1 cellular context compared by ENCODE assay signal in the genomic region with DNA sequence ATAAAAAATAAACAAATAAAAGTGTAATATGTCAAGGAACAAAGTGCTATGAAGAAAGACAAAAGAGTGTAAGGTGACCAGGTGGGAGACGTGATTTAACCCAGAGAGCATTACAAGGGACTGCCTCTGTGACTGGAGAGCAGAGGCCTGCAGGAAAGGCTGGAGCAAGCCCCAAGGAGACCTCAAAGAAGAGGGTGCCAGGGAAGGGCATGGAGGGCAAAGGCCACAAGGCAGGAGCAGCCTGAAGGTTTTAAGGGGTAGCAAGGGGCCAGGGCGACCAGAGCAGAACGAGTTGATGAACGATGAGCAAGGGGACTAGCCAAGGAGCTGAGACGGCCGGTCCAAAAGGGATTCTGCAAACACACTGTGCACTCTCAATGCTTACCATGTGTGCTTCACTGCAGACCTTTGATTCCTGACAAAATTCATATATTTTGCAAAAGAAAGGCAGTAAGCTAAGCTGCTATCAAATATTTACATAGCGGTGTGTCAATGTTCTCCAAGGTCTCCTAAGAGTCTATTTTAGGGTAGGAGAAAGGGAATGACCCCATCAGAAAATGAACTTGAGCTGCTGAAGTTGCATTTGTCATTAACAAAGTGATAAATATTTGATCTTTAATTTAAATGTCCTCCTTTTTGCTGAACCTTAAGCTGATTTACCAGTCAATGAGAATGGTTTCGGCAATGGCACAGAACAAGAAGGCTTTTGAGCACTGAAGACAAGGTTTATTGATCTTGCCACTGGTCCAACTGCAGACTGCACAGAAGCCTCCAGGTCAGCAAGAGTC.
TF ChIP-seq lines count a peak whose summit lies in the region.

No MANE protein-coding gene starts in this region.

TF ChIP-seq in HepG2, 621 proteins besides CTCF, POLR2A, EP300 and RAD21 (continued from another document and continues in another):
- TF ChIP-seq ZSCAN5A (CRISPR knock-in tag; IDR thresholded peaks at IDR 0.05; ENCODE audit: borderline replicate concordance) = peak; percentile 68; the same call in 1 of the 2 replicates
- TF ChIP-seq RBM39 (IDR thresholded peaks at IDR 0.05; ENCODE audit: low read depth, low read length, poor library complexity, severe bottlenecking) = no peak
- TF ChIP-seq MED13 (CRISPR knock-in tag; IDR thresholded peaks at IDR 0.05) = no peak
- peak; percentile 51; the same call in 1 of the 2 replicates for TF ChIP-seq FOXJ3 (CRISPR knock-in tag; IDR thresholded peaks at IDR 0.05; ENCODE audit: borderline replicate concordance)
- no peak for TF ChIP-seq ZBTB49 (CRISPR knock-in tag; IDR thresholded peaks at IDR 0.05; ENCODE audit: borderline replicate concordance)
- no peak for TF ChIP-seq GMEB1 (CRISPR knock-in tag; IDR thresholded peaks at IDR 0.05; ENCODE audit: borderline replicate concordance)
- no peak for TF ChIP-seq ZNF597 (CRISPR knock-in tag; IDR thresholded peaks at IDR 0.05)
- no peak for TF ChIP-seq HOXD1 (CRISPR knock-in tag; IDR thresholded peaks at IDR 0.05)
- TF ChIP-seq MLLT10 (CRISPR knock-in tag; IDR thresholded peaks at IDR 0.05) = no peak
- TF ChIP-seq ZNF234 (CRISPR knock-in tag; conservative IDR thresholded peaks at IDR 0.05) = no peak
- TF ChIP-seq E2F2 (CRISPR knock-in tag; IDR thresholded peaks at IDR 0.05; ENCODE audit: borderline replicate concordance) = no peak
- TF ChIP-seq ELF3 (CRISPR knock-in tag; IDR thresholded peaks at IDR 0.05) = no peak
- 0 out of 2 replicates have a peak, but pooled peaks have one; percentile 1 for TF ChIP-seq HOXA5 (CRISPR knock-in tag; IDR thresholded peaks at IDR 0.05)
- no peak; the same call in 1 of the 2 replicates for TF ChIP-seq ETV5 (CRISPR knock-in tag; IDR thresholded peaks at IDR 0.05; ENCODE audit: borderline replicate concordance)
- TF ChIP-seq REXO4 (CRISPR knock-in tag; IDR thresholded peaks at IDR 0.05; ENCODE audit: borderline replicate concordance) = no peak
- TF ChIP-seq ZBTB20 (CRISPR knock-in tag; IDR thresholded peaks at IDR 0.05; ENCODE audit: borderline replicate concordance, low read depth) = peak; percentile 12; the same call in 1 of the 2 replicates
- TF ChIP-seq, protein P1, sequence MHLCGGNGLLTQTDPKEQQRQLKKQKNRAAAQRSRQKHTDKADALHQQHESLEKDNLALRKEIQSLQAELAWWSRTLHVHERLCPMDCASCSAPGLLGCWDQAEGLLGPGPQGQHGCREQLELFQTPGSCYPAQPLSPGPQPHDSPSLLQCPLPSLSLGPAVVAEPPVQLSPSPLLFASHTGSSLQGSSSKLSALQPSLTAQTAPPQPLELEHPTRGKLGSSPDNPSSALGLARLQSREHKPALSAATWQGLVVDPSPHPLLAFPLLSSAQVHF (CRISPR knock-in tag; IDR thresholded peaks at IDR 0.05) = no peak
- no peak for TF ChIP-seq BRD4 (CRISPR knock-in tag; IDR thresholded peaks at IDR 0.05)
- TF ChIP-seq ZFX (CRISPR knock-in tag; IDR thresholded peaks at IDR 0.05; ENCODE audit: low read depth) = no peak
- TF ChIP-seq TBP (CRISPR knock-in tag; IDR thresholded peaks at IDR 0.05) = no peak
- no peak for TF ChIP-seq THYN1 (CRISPR knock-in tag; IDR thresholded peaks at IDR 0.05; ENCODE audit: borderline replicate concordance, low read depth)
- TF ChIP-seq ZNF326 (CRISPR knock-in tag; IDR thresholded peaks at IDR 0.05; ENCODE audit: borderline replicate concordance) = no peak
- TF ChIP-seq KLF11 (CRISPR knock-in tag; IDR thresholded peaks at IDR 0.05) = no peak
- TF ChIP-seq TFE3 (CRISPR knock-in tag; IDR thresholded peaks at IDR 0.05) = no peak
- TF ChIP-seq ZSCAN12 (CRISPR knock-in tag; IDR thresholded peaks at IDR 0.05) = no peak
- no peak for TF ChIP-seq NCOA1 (CRISPR knock-in tag; IDR thresholded peaks at IDR 0.05)
- TF ChIP-seq, protein P2, sequence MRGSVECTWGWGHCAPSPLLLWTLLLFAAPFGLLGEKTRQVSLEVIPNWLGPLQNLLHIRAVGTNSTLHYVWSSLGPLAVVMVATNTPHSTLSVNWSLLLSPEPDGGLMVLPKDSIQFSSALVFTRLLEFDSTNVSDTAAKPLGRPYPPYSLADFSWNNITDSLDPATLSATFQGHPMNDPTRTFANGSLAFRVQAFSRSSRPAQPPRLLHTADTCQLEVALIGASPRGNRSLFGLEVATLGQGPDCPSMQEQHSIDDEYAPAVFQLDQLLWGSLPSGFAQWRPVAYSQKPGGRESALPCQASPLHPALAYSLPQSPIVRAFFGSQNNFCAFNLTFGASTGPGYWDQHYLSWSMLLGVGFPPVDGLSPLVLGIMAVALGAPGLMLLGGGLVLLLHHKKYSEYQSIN (CRISPR knock-in tag; IDR thresholded peaks at IDR 0.05; ENCODE audit: borderline replicate concordance) = no peak
- peak; percentile 41; the same call in 1 of the 2 replicates for TF ChIP-seq TCF7 (IDR thresholded peaks at IDR 0.05; ENCODE audit: low read depth)
- 0 out of 2 replicates have a peak, but pooled peaks have one; percentile 35 for TF ChIP-seq ZNF605 (CRISPR knock-in tag; IDR thresholded peaks at IDR 0.05)
- TF ChIP-seq ZNF431 (CRISPR knock-in tag; IDR thresholded peaks at IDR 0.05; ENCODE audit: borderline replicate concordance, low read depth) = no peak
- no peak for TF ChIP-seq GATAD1 (CRISPR knock-in tag; IDR thresholded peaks at IDR 0.05)
- no peak for TF ChIP-seq ZC3H4 (CRISPR knock-in tag; IDR thresholded peaks at IDR 0.05; ENCODE audit: borderline replicate concordance)
- TF ChIP-seq ZNF329 (CRISPR knock-in tag; IDR thresholded peaks at IDR 0.05; ENCODE audit: low read depth) = peak; percentile 92
- no peak for TF ChIP-seq ZNF383 (CRISPR knock-in tag; IDR thresholded peaks at IDR 0.05; ENCODE audit: borderline replicate concordance)
- no peak for TF ChIP-seq SOX6 (IDR thresholded peaks at IDR 0.05)
- TF ChIP-seq SOX6 (CRISPR knock-in tag; IDR thresholded peaks at IDR 0.05) = peak; percentile 42
- TF ChIP-seq ETV6 (CRISPR knock-in tag; conservative IDR thresholded peaks at IDR 0.05) = no peak
- TF ChIP-seq CC2D1A (CRISPR knock-in tag; IDR thresholded peaks at IDR 0.05) = no peak
- no peak for TF ChIP-seq ZNF788 (CRISPR knock-in tag; IDR thresholded peaks at IDR 0.05; ENCODE audit: borderline replicate concordance)
- TF ChIP-seq LBX2 (CRISPR knock-in tag; IDR thresholded peaks at IDR 0.05; ENCODE audit: borderline replicate concordance) = no peak
- TF ChIP-seq ARNTL (CRISPR knock-in tag; IDR thresholded peaks at IDR 0.05) = no peak
- no peak for TF ChIP-seq PHF21A (CRISPR knock-in tag; IDR thresholded peaks at IDR 0.05)
- no peak for TF ChIP-seq ZNF572 (CRISPR knock-in tag; IDR thresholded peaks at IDR 0.05)
- no peak for TF ChIP-seq ATF4 (CRISPR knock-in tag; IDR thresholded peaks at IDR 0.05)
- no peak for TF ChIP-seq HES4 (CRISPR knock-in tag; IDR thresholded peaks at IDR 0.05; ENCODE audit: borderline replicate concordance)
- no peak for TF ChIP-seq THAP9 (CRISPR knock-in tag; IDR thresholded peaks at IDR 0.05; ENCODE audit: borderline replicate concordance)
- no peak for TF ChIP-seq ZBTB8A (CRISPR knock-in tag; IDR thresholded peaks at IDR 0.05; ENCODE audit: borderline replicate concordance, low read depth)
- TF ChIP-seq BHLHE40 (IDR thresholded peaks at IDR 0.05; ENCODE audit: low read length) = no peak
- TF ChIP-seq ZNF615 (CRISPR knock-in tag; IDR thresholded peaks at IDR 0.05; ENCODE audit: borderline replicate concordance) = no peak
